Comparison of ENCODE assay signal across 1 cellular context in genomic region chr17:57243171-57243622, GRCh38.
TF ChIP-seq lines count a peak whose summit lies in the region.

No MANE protein-coding gene starts in this region.

TF ChIP-seq in HepG2, 621 proteins besides CTCF, POLR2A, EP300 and RAD21 (continued from another document and continues in another):
- TF ChIP-seq, protein P1, sequence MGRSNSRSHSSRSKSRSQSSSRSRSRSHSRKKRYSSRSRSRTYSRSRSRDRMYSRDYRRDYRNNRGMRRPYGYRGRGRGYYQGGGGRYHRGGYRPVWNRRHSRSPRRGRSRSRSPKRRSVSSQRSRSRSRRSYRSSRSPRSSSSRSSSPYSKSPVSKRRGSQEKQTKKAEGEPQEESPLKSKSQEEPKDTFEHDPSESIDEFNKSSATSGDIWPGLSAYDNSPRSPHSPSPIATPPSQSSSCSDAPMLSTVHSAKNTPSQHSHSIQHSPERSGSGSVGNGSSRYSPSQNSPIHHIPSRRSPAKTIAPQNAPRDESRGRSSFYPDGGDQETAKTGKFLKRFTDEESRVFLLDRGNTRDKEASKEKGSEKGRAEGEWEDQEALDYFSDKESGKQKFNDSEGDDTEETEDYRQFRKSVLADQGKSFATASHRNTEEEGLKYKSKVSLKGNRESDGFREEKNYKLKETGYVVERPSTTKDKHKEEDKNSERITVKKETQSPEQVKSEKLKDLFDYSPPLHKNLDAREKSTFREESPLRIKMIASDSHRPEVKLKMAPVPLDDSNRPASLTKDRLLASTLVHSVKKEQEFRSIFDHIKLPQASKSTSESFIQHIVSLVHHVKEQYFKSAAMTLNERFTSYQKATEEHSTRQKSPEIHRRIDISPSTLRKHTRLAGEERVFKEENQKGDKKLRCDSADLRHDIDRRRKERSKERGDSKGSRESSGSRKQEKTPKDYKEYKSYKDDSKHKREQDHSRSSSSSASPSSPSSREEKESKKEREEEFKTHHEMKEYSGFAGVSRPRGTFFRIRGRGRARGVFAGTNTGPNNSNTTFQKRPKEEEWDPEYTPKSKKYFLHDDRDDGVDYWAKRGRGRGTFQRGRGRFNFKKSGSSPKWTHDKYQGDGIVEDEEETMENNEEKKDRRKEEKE (IDR thresholded peaks at IDR 0.05): no peak
- TF ChIP-seq RFX1 (IDR thresholded peaks at IDR 0.05): no peak
- TF ChIP-seq SIX1 (CRISPR knock-in tag; IDR thresholded peaks at IDR 0.05; ENCODE audit: borderline replicate concordance): no peak; the same call in 1 of the 2 replicates
- TF ChIP-seq ZKSCAN1 (IDR thresholded peaks at IDR 0.05; ENCODE audit: low read length): no peak
- TF ChIP-seq, protein P2, sequence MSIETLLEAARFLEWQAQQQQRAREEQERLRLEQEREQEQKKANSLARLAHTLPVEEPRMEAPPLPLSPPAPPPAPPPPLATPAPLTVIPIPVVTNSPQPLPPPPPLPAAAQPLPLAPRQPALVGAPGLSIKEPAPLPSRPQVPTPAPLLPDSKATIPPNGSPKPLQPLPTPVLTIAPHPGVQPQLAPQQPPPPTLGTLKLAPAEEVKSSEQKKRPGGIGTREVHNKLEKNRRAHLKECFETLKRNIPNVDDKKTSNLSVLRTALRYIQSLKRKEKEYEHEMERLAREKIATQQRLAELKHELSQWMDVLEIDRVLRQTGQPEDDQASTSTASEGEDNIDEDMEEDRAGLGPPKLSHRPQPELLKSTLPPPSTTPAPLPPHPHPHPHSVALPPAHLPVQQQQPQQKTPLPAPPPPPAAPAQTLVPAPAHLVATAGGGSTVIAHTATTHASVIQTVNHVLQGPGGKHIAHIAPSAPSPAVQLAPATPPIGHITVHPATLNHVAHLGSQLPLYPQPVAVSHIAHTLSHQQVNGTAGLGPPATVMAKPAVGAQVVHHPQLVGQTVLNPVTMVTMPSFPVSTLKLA (IDR thresholded peaks at IDR 0.05): no peak
- TF ChIP-seq HNF4A (CRISPR knock-in tag; IDR thresholded peaks at IDR 0.05): peak; percentile 40
- no peak for TF ChIP-seq ZNF136 (CRISPR knock-in tag; IDR thresholded peaks at IDR 0.05; ENCODE audit: low read depth)
- peak; percentile 51; the same call in 1 of the 2 replicates for TF ChIP-seq ZSCAN31 (CRISPR knock-in tag; IDR thresholded peaks at IDR 0.05; ENCODE audit: low read depth)
- TF ChIP-seq FOXK2 (IDR thresholded peaks at IDR 0.05): no peak
- TF ChIP-seq ZNF576 (CRISPR knock-in tag; IDR thresholded peaks at IDR 0.05): no peak
- TF ChIP-seq MATR3 (CRISPR knock-in tag; IDR thresholded peaks at IDR 0.05): no peak
- TF ChIP-seq ZSCAN9 (CRISPR knock-in tag; IDR thresholded peaks at IDR 0.05; ENCODE audit: borderline replicate concordance): 0 out of 2 replicates have a peak, but pooled peaks have one; percentile 62
- TF ChIP-seq, protein P3, sequence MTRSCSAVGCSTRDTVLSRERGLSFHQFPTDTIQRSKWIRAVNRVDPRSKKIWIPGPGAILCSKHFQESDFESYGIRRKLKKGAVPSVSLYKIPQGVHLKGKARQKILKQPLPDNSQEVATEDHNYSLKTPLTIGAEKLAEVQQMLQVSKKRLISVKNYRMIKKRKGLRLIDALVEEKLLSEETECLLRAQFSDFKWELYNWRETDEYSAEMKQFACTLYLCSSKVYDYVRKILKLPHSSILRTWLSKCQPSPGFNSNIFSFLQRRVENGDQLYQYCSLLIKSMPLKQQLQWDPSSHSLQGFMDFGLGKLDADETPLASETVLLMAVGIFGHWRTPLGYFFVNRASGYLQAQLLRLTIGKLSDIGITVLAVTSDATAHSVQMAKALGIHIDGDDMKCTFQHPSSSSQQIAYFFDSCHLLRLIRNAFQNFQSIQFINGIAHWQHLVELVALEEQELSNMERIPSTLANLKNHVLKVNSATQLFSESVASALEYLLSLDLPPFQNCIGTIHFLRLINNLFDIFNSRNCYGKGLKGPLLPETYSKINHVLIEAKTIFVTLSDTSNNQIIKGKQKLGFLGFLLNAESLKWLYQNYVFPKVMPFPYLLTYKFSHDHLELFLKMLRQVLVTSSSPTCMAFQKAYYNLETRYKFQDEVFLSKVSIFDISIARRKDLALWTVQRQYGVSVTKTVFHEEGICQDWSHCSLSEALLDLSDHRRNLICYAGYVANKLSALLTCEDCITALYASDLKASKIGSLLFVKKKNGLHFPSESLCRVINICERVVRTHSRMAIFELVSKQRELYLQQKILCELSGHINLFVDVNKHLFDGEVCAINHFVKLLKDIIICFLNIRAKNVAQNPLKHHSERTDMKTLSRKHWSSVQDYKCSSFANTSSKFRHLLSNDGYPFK (CRISPR knock-in tag; IDR thresholded peaks at IDR 0.05; ENCODE audit: borderline replicate concordance): 0 out of 2 replicates have a peak, but pooled peaks have one; percentile 44
- 0 out of 2 replicates have a peak, but pooled peaks have one; percentile 49 for TF ChIP-seq ZNF510 (CRISPR knock-in tag; IDR thresholded peaks at IDR 0.05; ENCODE audit: low read depth)
- TF ChIP-seq AKAP8 (CRISPR knock-in tag; IDR thresholded peaks at IDR 0.05): no peak
- TF ChIP-seq DNMT1 (CRISPR knock-in tag; IDR thresholded peaks at IDR 0.05): peak; percentile 47; the same call in 1 of the 2 replicates
- peak; percentile 77 for TF ChIP-seq ZBTB33 (CRISPR knock-in tag; IDR thresholded peaks at IDR 0.05)
- TF ChIP-seq HOXA9 (CRISPR knock-in tag; IDR thresholded peaks at IDR 0.05; ENCODE audit: borderline replicate concordance): no peak
- TF ChIP-seq ZNF709 (CRISPR knock-in tag; IDR thresholded peaks at IDR 0.05): no peak
- 0 out of 2 replicates have a peak, but pooled peaks have one; percentile 17 for TF ChIP-seq TFDP2 (CRISPR knock-in tag; IDR thresholded peaks at IDR 0.05)
- no peak; a peak in 1 of 4 replicates for TF ChIP-seq NR2F1 (CRISPR knock-in tag; IDR thresholded peaks at IDR 0.05)
- no peak for TF ChIP-seq ZNF563 (CRISPR knock-in tag; IDR thresholded peaks at IDR 0.05)
- TF ChIP-seq GZF1 (CRISPR knock-in tag; IDR thresholded peaks at IDR 0.05): no peak
- no peak for TF ChIP-seq ZNF275 (CRISPR knock-in tag; IDR thresholded peaks at IDR 0.05; ENCODE audit: borderline replicate concordance)
- TF ChIP-seq PLSCR1 (CRISPR knock-in tag; IDR thresholded peaks at IDR 0.05; ENCODE audit: borderline replicate concordance): no peak
- no peak for TF ChIP-seq MTERF4 (CRISPR knock-in tag; IDR thresholded peaks at IDR 0.05)
- no peak for TF ChIP-seq ZBTB42 (CRISPR knock-in tag; IDR thresholded peaks at IDR 0.05)
- no peak for TF ChIP-seq SP5 (CRISPR knock-in tag; IDR thresholded peaks at IDR 0.05; ENCODE audit: borderline replicate concordance, low read depth)
- no peak for TF ChIP-seq ZNF441 (CRISPR knock-in tag; IDR thresholded peaks at IDR 0.05; ENCODE audit: borderline replicate concordance)
- no peak for TF ChIP-seq SRSF4 (IDR thresholded peaks at IDR 0.05; ENCODE audit: low read depth, low read length, poor library complexity, severe bottlenecking)
- no peak for TF ChIP-seq TAF15 (IDR thresholded peaks at IDR 0.05; ENCODE audit: low read depth, low read length, poor library complexity, severe bottlenecking)
- no peak for TF ChIP-seq GATA4 (IDR thresholded peaks at IDR 0.05; ENCODE audit: borderline replicate concordance, low read depth)
- TF ChIP-seq SNRNP70 (IDR thresholded peaks at IDR 0.05; ENCODE audit: low read depth, low read length): no peak
- TF ChIP-seq GLI4 (CRISPR knock-in tag; IDR thresholded peaks at IDR 0.05; ENCODE audit: borderline replicate concordance): no peak
- TF ChIP-seq ZNF367 (CRISPR knock-in tag; IDR thresholded peaks at IDR 0.05; ENCODE audit: borderline replicate concordance): no peak
- TF ChIP-seq, protein P4, sequence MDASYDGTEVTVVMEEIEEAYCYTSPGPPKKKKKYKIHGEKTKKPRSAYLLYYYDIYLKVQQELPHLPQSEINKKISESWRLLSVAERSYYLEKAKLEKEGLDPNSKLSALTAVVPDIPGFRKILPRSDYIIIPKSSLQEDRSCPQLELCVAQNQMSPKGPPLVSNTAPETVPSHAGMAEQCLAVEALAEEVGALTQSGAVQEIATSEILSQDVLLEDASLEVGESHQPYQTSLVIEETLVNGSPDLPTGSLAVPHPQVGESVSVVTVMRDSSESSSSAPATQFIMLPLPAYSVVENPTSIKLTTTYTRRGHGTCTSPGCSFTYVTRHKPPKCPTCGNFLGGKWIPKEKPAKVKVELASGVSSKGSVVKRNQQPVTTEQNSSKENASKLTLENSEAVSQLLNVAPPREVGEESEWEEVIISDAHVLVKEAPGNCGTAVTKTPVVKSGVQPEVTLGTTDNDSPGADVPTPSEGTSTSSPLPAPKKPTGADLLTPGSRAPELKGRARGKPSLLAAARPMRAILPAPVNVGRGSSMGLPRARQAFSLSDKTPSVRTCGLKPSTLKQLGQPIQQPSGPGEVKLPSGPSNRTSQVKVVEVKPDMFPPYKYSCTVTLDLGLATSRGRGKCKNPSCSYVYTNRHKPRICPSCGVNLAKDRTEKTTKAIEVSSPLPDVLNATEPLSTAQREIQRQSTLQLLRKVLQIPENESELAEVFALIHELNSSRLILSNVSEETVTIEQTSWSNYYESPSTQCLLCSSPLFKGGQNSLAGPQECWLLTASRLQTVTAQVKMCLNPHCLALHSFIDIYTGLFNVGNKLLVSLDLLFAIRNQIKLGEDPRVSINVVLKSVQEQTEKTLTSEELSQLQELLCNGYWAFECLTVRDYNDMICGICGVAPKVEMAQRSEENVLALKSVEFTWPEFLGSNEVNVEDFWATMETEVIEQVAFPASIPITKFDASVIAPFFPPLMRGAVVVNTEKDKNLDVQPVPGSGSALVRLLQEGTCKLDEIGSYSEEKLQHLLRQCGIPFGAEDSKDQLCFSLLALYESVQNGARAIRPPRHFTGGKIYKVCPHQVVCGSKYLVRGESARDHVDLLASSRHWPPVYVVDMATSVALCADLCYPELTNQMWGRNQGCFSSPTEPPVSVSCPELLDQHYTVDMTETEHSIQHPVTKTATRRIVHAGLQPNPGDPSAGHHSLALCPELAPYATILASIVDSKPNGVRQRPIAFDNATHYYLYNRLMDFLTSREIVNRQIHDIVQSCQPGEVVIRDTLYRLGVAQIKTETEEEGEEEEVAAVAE (CRISPR knock-in tag; IDR thresholded peaks at IDR 0.05; ENCODE audit: borderline replicate concordance): peak; percentile 49; the same call in 1 of the 2 replicates
- TF ChIP-seq DMTF1 (CRISPR knock-in tag; IDR thresholded peaks at IDR 0.05): no peak
- TF ChIP-seq SP4 (CRISPR knock-in tag; IDR thresholded peaks at IDR 0.05): peak; percentile 39; the same call in 1 of the 2 replicates
- TF ChIP-seq ZNF451 (CRISPR knock-in tag; IDR thresholded peaks at IDR 0.05): peak; percentile 77; the same call in 1 of the 2 replicates
- no peak for TF ChIP-seq NFYC (CRISPR knock-in tag; IDR thresholded peaks at IDR 0.05)
